In the genomic region with DNA sequence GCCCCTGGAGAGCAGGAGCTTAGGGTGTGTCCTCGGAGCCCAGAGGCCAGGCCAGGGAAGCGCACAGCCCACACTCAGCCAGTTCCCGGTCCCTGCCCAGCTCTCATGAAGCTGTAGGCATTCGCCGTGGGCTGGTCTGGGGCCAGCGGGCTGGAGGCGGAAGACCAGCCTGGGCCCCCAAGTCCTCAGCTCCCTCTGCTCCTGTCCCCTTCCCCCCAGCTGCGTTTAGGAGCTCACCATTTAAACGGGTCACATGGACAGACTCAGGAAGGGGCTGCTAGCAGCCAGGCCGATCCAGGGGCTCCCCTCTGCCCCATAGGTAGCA, we compare ENCODE assay signal across 15 cellular contexts. TPM values are rescaled to one million over a fixed set of nuclear protein-coding genes. Genes with fewer than 3 reads are reported as not detected.
DNase-seq lines count a peak whose midpoint lies in the region; ATAC-seq, FAIRE-seq and TF ChIP-seq lines count a peak whose summit lies in the region.
"Had no signal": no experiment of that assay in that cellular context is flagged by ENCODE, and none has a peak within 500 bp of the region (broad histone marks: within the 10 kb centered on the region; RNA-seq: fewer than 3 reads in every experiment).

No MANE protein-coding gene starts in this region.

- no peak overlapping the region for H3K9ac ChIP-seq in HUES48 (ENCODE audit: low read depth, low read length)
- peak overlapping the region; percentile 74 for H3K9ac ChIP-seq in adipocyte (ENCODE audit: low read length)
- peak overlapping the region; percentile 22 for H3K9ac ChIP-seq in keratinocyte (ENCODE audit: control insufficient read depth, extremely low read depth, insufficient read depth, low read length)

- H3K27ac Mint-ChIP-seq in nephron progenitor cell: no peak overlapping the region

- H3K27me3 Mint-ChIP-seq in nephron progenitor cell (ENCODE audit: low read depth, poor library complexity): no peaks in the 10 kb centered on the region

- H3K4me3 ChIP-seq in HUES48 (ENCODE audit: low read depth, low read length): no peak overlapping the region
- peak overlapping the region; percentile 69 for H3K4me3 ChIP-seq in adipocyte (ENCODE audit: low read length)
- H3K4me3 ChIP-seq in keratinocyte (ENCODE audit: control insufficient read depth in 2 of 3, extremely low read depth in 1 of 3, insufficient read depth in 2 of 3, low read depth in 1 of 3, low read length in 3 of 3): peak overlapping the region; percentile 7 to 22 (median 16)

- no peak overlapping the region for H2AFZ ChIP-seq in keratinocyte (ENCODE audit: control insufficient read depth, low read length)

- no peaks in the 10 kb centered on the region for H3K36me3 Mint-ChIP-seq in nephron progenitor cell (ENCODE audit: low read depth)

- H3K36me3 ChIP-seq in HUES48 (ENCODE audit: control insufficient read depth, insufficient read depth, low read length): no peaks in the 10 kb centered on the region
- no peaks in the 10 kb centered on the region for H3K36me3 ChIP-seq in adipocyte (ENCODE audit: control insufficient read depth, insufficient read depth, low read length, severe bottlenecking)
- H3K36me3 ChIP-seq in keratinocyte (ENCODE audit: control insufficient read depth in 2 of 2, extremely low read depth in 1 of 2, insufficient read depth in 2 of 2, low read length in 2 of 2): no peaks in the 10 kb centered on the region
- H3K36me3 ChIP-seq: neutrophil had no signal

- no peaks in the 10 kb centered on the region for H4K20me1 ChIP-seq in keratinocyte (ENCODE audit: control insufficient read depth, extremely low read depth, insufficient read depth, low read length)

- H3K79me2 ChIP-seq in keratinocyte (ENCODE audit: control insufficient read depth, insufficient read depth, low read length): no peaks in the 10 kb centered on the region

- peaks cover 32% of the 10 kb centered on the region for H3K4me1 Mint-ChIP-seq in nephron progenitor cell

- TF ChIP-seq CTCF in keratinocyte (optimal IDR thresholded peaks at IDR 0.05 in 1 of 3, IDR thresholded peaks at IDR 0.05 in 1 of 3, conservative IDR thresholded peaks at IDR 0.05 in 1 of 3; ENCODE audit: extremely low read depth in 1 of 3, insufficient read depth in 2 of 3, low read length in 3 of 3) (no peak), nephron progenitor cell (IDR thresholded peaks at IDR 0.05) (no peak)

- H3K9me3 Mint-ChIP-seq in nephron progenitor cell: no peaks in the 10 kb centered on the region

- no peak overlapping the region for H3K4me3 Mint-ChIP-seq in nephron progenitor cell

- peaks cover 5% of the 10 kb centered on the region for H3K4me1 ChIP-seq in HUES48 (ENCODE audit: control insufficient read depth, insufficient read depth, low read length)
- peaks cover 22% of the 10 kb centered on the region for H3K4me1 ChIP-seq in adipocyte (ENCODE audit: control insufficient read depth, insufficient read depth, low read length)
- H3K4me1 ChIP-seq in keratinocyte (ENCODE audit: control insufficient read depth, extremely low read depth, insufficient read depth, low read length): peaks cover 23% of the 10 kb centered on the region

- dilution Hi-C loops in keratinocyte (cut with MboI; ENCODE audit: extremely low pct_ligation_motif_present, low sequenced_read_pairs): no loop called here

- H3K27ac ChIP-seq in HUES48 (ENCODE audit: low read depth, low read length) (peak overlapping the region; percentile 40), keratinocyte (ENCODE audit: control insufficient read depth, insufficient read depth, low read length) (no peak overlapping the region), temporal lobe (ENCODE audit: low read depth, low read length) (peak overlapping the region; percentile 91)
- H3K27ac ChIP-seq: C4-2B, neutrophil had no signal

- no peak for FAIRE-seq in keratinocyte (lab: Jason Lieb, UNC)

- DNase-seq in adipocyte (ENCODE audit: low read depth) (no peak), keratinocyte (ENCODE audit: low read depth, low spot score) (no peak), kidney glomerular epithelial cell (lab: John Stamatoyannopoulos, UW) (no peak), nephron progenitor cell (no peak)
- DNase-seq: activated CD4-positive, alpha-beta T cell treated with anti-CD3 and anti-CD28 coated beads, Interleukin-2, amount 50 U/mL, for 48 hours; DND-41; NCI-H2081 treated with DMSO at 0.1 percent for 48 hours; NCI-H748 treated with DMSO at 0.1 percent for 48 hours; stimulated activated naive CD8-positive, alpha-beta T cell treated with anti-CD3 and anti-CD28 coated beads, Interleukin-15, Interleukin-2, amounts not matched to agents 100 U/mL and 50 U/mL, for 24 hours had no signal

- H3K27me3 ChIP-seq in HUES48 (ENCODE audit: control insufficient read depth, insufficient read depth, low read length) (no peaks in the 10 kb centered on the region), adipocyte (replicated peaks; ENCODE audit: control insufficient read depth, insufficient read depth, low read length) (no peaks in the 10 kb centered on the region), keratinocyte (ENCODE audit: control insufficient read depth, extremely low read depth, insufficient read depth, low read length) (peaks cover 4% of the 10 kb centered on the region)
- H3K27me3 ChIP-seq: neutrophil had no signal

- H3K4me2 ChIP-seq in keratinocyte (ENCODE audit: control insufficient read depth, extremely low read depth, insufficient read depth, low read depth, low read length): peak overlapping the region; percentile 58

- H3K9me1 ChIP-seq in keratinocyte (ENCODE audit: control insufficient read depth, extremely low read depth, insufficient read depth, low read length): no peaks in the 10 kb centered on the region

- no peak for ATAC-seq in HG03039 (IDR thresholded peaks at IDR 0.05; ENCODE audit: unreplicated experiment)
- ATAC-seq: stimulated activated naive CD8-positive, alpha-beta T cell treated with anti-CD3 and anti-CD28 coated beads, Interleukin-15, Interleukin-2, amounts not matched to agents 100 U/mL and 50 U/mL, for 24 hours had no signal

- H3K9me3 ChIP-seq in HUES48 (ENCODE audit: control insufficient read depth, insufficient read depth, low read length) (no peaks in the 10 kb centered on the region), adipocyte (ENCODE audit: control insufficient read depth, low read length) (no peaks in the 10 kb centered on the region), keratinocyte (ENCODE audit: control insufficient read depth, low read depth, low read length) (no peaks in the 10 kb centered on the region)
- H3K9me3 ChIP-seq: neutrophil had no signal

RNA-seq across cellular contexts. Expression of gene DNLZ, which starts 17.4 kb away (rescaled TPM):
- polyA plus RNA-seq in keratinocyte: 6.1 to 7.8 TPM (median 6.7 TPM) in 3 replicates
- polyA plus RNA-seq in keratinocyte (2011; ENCODE audit: low read depth): 4.7 TPM
- polyA plus RNA-seq in keratinocyte (2011; cell fraction: cytosol; rRNA removed): 2.0 and 7.0 TPM in 2 replicates
- polyA plus RNA-seq in keratinocyte (2011; cell fraction: nucleus; rRNA removed): 2.8 and 3.0 TPM in 2 replicates
- polyA plus RNA-seq in keratinocyte (2012; ENCODE audit: low replicate concordance): 7.0 and 10.7 TPM in 2 replicates
- polyA minus RNA-seq in keratinocyte: 0.13 to 1.9 TPM in 2 of 3 replicates, not detected in the other
- polyA minus RNA-seq in keratinocyte (2011; cell fraction: cytosol; rRNA and poly(A)+ RNA removed): 8.1 TPM
- 1.2 and 1.6 TPM in 2 replicates for polyA minus RNA-seq in keratinocyte (2011; cell fraction: nucleus; rRNA and poly(A)+ RNA removed)
- total RNA-seq in temporal lobe: 11.1 TPM

RNA-seq across cellular contexts. Expression of gene GPSM1, which starts 18.8 kb away (rescaled TPM):
- polyA plus RNA-seq in keratinocyte: 2.5 to 8.1 TPM (median 3.3 TPM) in 3 replicates
- 3.3 TPM for polyA plus RNA-seq in keratinocyte (2011; ENCODE audit: low read depth)
- 2.5 and 7.4 TPM in 2 replicates for polyA plus RNA-seq in keratinocyte (2011; cell fraction: cytosol; rRNA removed)
- polyA plus RNA-seq in keratinocyte (2011; cell fraction: nucleus; rRNA removed): 12.7 and 21.1 TPM in 2 replicates
- 6.2 and 8.7 TPM in 2 replicates for polyA plus RNA-seq in keratinocyte (2012; ENCODE audit: low replicate concordance)
- 2.0 to 4.7 TPM (median 3.7 TPM) in 3 replicates for polyA minus RNA-seq in keratinocyte
- 12.9 TPM for polyA minus RNA-seq in keratinocyte (2011; cell fraction: cytosol; rRNA and poly(A)+ RNA removed)
- polyA minus RNA-seq in keratinocyte (2011; cell fraction: nucleus; rRNA and poly(A)+ RNA removed): 7.6 and 11.4 TPM in 2 replicates
- total RNA-seq in temporal lobe: 49.7 TPM

RNA-seq across cellular contexts. Expression of gene CARD9, which starts 27.4 kb away (rescaled TPM):
- polyA plus RNA-seq in keratinocyte: 0.05 to 0.21 TPM (median 0.07 TPM) in 3 replicates
- polyA plus RNA-seq in keratinocyte (2011; ENCODE audit: low read depth): 0.54 TPM
- 0.03 TPM in 1 of 2 replicates, not detected in the other for polyA plus RNA-seq in keratinocyte (2011; cell fraction: cytosol; rRNA removed)
- 0.61 and 0.71 TPM in 2 replicates for polyA plus RNA-seq in keratinocyte (2011; cell fraction: nucleus; rRNA removed)
- polyA plus RNA-seq in keratinocyte (2012; ENCODE audit: low replicate concordance): 0.73 and 1.3 TPM in 2 replicates
- polyA minus RNA-seq in keratinocyte: 0.10 to 0.13 TPM in 2 of 3 replicates, not detected in the other
- polyA minus RNA-seq in keratinocyte (2011; cell fraction: cytosol; rRNA and poly(A)+ RNA removed): not detected
- 0.85 and 1.2 TPM in 2 replicates for polyA minus RNA-seq in keratinocyte (2011; cell fraction: nucleus; rRNA and poly(A)+ RNA removed)
- under 0.01 TPM for total RNA-seq in temporal lobe

RNA-seq across cellular contexts. Expression of gene CCDC187, which starts 42.2 kb away (rescaled TPM):
- polyA plus RNA-seq in keratinocyte: 0.03 to 0.04 TPM in 2 of 3 replicates, not detected in the other
- not detected for polyA plus RNA-seq in keratinocyte (2011; ENCODE audit: low read depth)
- polyA plus RNA-seq in keratinocyte (2011; cell fraction: cytosol; rRNA removed): not detected in 2 replicates
- 0.03 TPM in 1 of 2 replicates, not detected in the other for polyA plus RNA-seq in keratinocyte (2011; cell fraction: nucleus; rRNA removed)
- polyA plus RNA-seq in keratinocyte (2012; ENCODE audit: low replicate concordance): not detected in 2 replicates
- polyA minus RNA-seq in keratinocyte: 0.26 TPM in 1 of 3 replicates, not detected in the others
- polyA minus RNA-seq in keratinocyte (2011; cell fraction: cytosol; rRNA and poly(A)+ RNA removed): not detected
- polyA minus RNA-seq in keratinocyte (2011; cell fraction: nucleus; rRNA and poly(A)+ RNA removed): not detected in 2 replicates
- under 0.01 TPM for total RNA-seq in temporal lobe
- total RNA-seq: lung microvascular endothelial cell had no signal

RNA-seq across cellular contexts. Expression of gene SNAPC4, which starts 53.9 kb away (rescaled TPM):
- polyA plus RNA-seq in keratinocyte: 3.6 to 4.5 TPM (median 3.6 TPM) in 3 replicates
- 5.0 TPM for polyA plus RNA-seq in keratinocyte (2011; ENCODE audit: low read depth)
- 1.4 and 2.8 TPM in 2 replicates for polyA plus RNA-seq in keratinocyte (2011; cell fraction: cytosol; rRNA removed)
- polyA plus RNA-seq in keratinocyte (2011; cell fraction: nucleus; rRNA removed): 18.0 and 20.7 TPM in 2 replicates
- polyA plus RNA-seq in keratinocyte (2012; ENCODE audit: low replicate concordance): 3.0 and 7.5 TPM in 2 replicates
- 3.8 to 8.4 TPM (median 5.6 TPM) in 3 replicates for polyA minus RNA-seq in keratinocyte
- 3.3 TPM for polyA minus RNA-seq in keratinocyte (2011; cell fraction: cytosol; rRNA and poly(A)+ RNA removed)
- polyA minus RNA-seq in keratinocyte (2011; cell fraction: nucleus; rRNA and poly(A)+ RNA removed): 8.1 and 13.4 TPM in 2 replicates
- 9.8 TPM for total RNA-seq in temporal lobe
